In the genomic region with DNA sequence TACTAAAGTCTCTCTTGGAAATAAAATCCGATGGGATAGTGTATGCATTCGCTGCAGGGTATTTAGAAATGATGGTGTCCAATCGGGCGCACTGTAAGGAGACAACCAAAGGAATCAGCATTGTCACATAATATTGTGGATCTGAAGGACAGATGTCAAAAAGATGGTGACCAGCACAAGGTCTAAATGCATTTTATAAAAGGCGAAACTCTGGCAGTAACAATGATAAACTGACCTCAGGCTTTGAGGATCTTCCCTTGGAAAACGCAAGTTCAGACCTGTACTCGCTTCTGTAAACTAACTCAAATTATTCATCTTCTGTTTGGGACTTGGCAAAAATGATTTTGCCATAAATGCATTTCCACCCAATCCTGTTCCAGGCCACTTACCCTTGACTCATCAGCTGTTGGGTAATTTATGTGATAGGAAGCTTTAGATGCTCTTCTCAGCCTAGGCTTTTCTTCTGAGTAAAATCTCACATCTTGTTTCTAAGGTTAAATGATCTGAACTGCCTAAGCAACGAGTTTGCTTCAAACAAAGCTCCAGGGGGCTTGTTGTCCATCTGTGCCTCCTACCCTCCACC, we compare ENCODE assay signal across 21 cellular contexts. TPM values are rescaled to one million over a fixed set of nuclear protein-coding genes. Genes with fewer than 3 reads are reported as not detected.
A peak's percentile ranks its signal among the peaks of the same experiment; 100 is the strongest.
DNase-seq lines count a peak whose midpoint lies in the region; ATAC-seq and TF ChIP-seq lines count a peak whose summit lies in the region.
"Had no signal": no experiment of that assay in that cellular context is flagged by ENCODE, and none has a peak within 500 bp of the region (broad histone marks: within the 10 kb centered on the region; RNA-seq: fewer than 3 reads in every experiment).

No MANE protein-coding gene starts in this region.

- no peak overlapping the region for H3K9ac ChIP-seq in adipocyte (ENCODE audit: low read length)
- H3K9ac ChIP-seq in H9 (ENCODE audit: extremely low read depth, insufficient read length, low read length), result no peak overlapping the region
- H3K9ac ChIP-seq: BLaER1 treated with 17β-estradiol and CSF1 and Interleukin-3, amounts not matched to agents 10 nM and 100 nM had no signal

- DNase-seq in HCEC 1CT (peak; percentile 70), adipocyte (ENCODE audit: low read depth) (peak; percentile 57), fibroblast of gingiva (ENCODE audit: low read depth) (peak; percentile 52), prostate gland (ENCODE audit: low spot score) (no peak), H9 (no peak), HuH-7 (ENCODE audit: low spot score) (no peak)
- DNase-seq: activated CD4-positive, alpha-beta memory T cell treated with anti-CD3 and anti-CD28 coated beads for 36 hours; activated naive CD8-positive, alpha-beta T cell treated with anti-CD3 and anti-CD28 coated beads for 36 hours; activated T-cell treated with anti-CD3 and anti-CD28 coated beads, Interleukin-2, amount 50 U/mL, for 24 hours; DMS 273 treated with DMSO at 0.1 percent for 48 hours; heart left ventricle; NCI-H1048; NCI-H2107; NCI-H748 treated with DMSO at 0.1 percent for 48 hours; nucleus accumbens; transverse colon had no signal

- H3K4ac ChIP-seq in H9 (ENCODE audit: low read depth, low read length), result no peak overlapping the region

- 55% methylated on average over 8 of the region's 8 CpGs for WGBS in prostate gland
- no CpG with 5 or more reads among the region's 8 CpGs for WGBS in H9 (ENCODE audit: extremely low coverage, insufficient read length, low lambda C conversion rate)

- peaks cover 0 to 22% (median 19%) of the 10 kb centered on the region in 3 experiments; a peak in 5 of 7 replicates for H3K36me3 Mint-ChIP-seq in H9 (ENCODE audit: insufficient read depth in 1 of 3, low read depth in 3 of 3)
- H3K36me3 Mint-ChIP-seq in activated T-helper 17 cell treated with anti-CD3 and anti-CD28 coated beads, Interleukin-2, amount 50 U/mL, for 72 hours (ENCODE audit: low read depth), result peaks cover 20% of the 10 kb centered on the region

- TF ChIP-seq CTCF in prostate gland (IDR thresholded peaks at IDR 0.05) (no peak), H9 (conservative IDR thresholded peaks at IDR 0.05) (no peak)

- peak overlapping the region in 1 of 3 experiments; percentile 14; a peak in 2 of 7 replicates for H3K27ac Mint-ChIP-seq in H9
- no peak overlapping the region for H3K27ac Mint-ChIP-seq in activated T-helper 17 cell treated with anti-CD3 and anti-CD28 coated beads, Interleukin-2, amount 50 U/mL, for 72 hours
- H3K27ac Mint-ChIP-seq: activated CD4-positive, alpha-beta memory T cell treated with anti-CD3 and anti-CD28 coated beads for 36 hours; activated naive CD8-positive, alpha-beta T cell treated with anti-CD3 and anti-CD28 coated beads for 36 hours; activated T-cell treated with anti-CD3 and anti-CD28 coated beads, Interleukin-2, amount 50 U/mL, for 24 hours; IgD-negative memory B cell had no signal

- TF ChIP-seq POLR2A in prostate gland (IDR thresholded peaks at IDR 0.05), result no peak

- peaks cover 11 to 17% of the 10 kb centered on the region in 2 experiments for H3K4me1 Mint-ChIP-seq in H9
- H3K4me1 Mint-ChIP-seq in activated T-helper 17 cell treated with anti-CD3 and anti-CD28 coated beads, Interleukin-2, amount 50 U/mL, for 72 hours, result peaks cover 9% of the 10 kb centered on the region

- no peaks in the 10 kb centered on the region for H3K27me3 ChIP-seq in adipocyte (replicated peaks; ENCODE audit: control insufficient read depth, insufficient read depth, low read length)
- no peaks in the 10 kb centered on the region for H3K27me3 ChIP-seq in prostate gland (replicated peaks; ENCODE audit: insufficient read depth)
- H3K27me3 ChIP-seq in H9 (ENCODE audit: insufficient read depth, low read length), result no peaks in the 10 kb centered on the region
- H3K27me3 ChIP-seq: heart left ventricle, transverse colon had no signal

- H2AFZ ChIP-seq in H9 (ENCODE audit: low read length), result no peak overlapping the region

- H3K23ac ChIP-seq in H9 (ENCODE audit: insufficient read length, low read depth, low read length), result no peak overlapping the region

- H3K27ac ChIP-seq in prostate gland (peak overlapping the region; percentile 6 to 7), H9 (ENCODE audit: insufficient read length, low read depth, low read length) (no peak overlapping the region)
- H3K27ac ChIP-seq: heart left ventricle, transverse colon had no signal

- H3K27me3 Mint-ChIP-seq in H9 (ENCODE audit: low read depth), result no peaks in the 10 kb centered on the region
- no peaks in the 10 kb centered on the region for H3K27me3 Mint-ChIP-seq in activated T-helper 17 cell treated with anti-CD3 and anti-CD28 coated beads, Interleukin-2, amount 50 U/mL, for 72 hours
- H3K27me3 Mint-ChIP-seq: activated CD4-positive, alpha-beta memory T cell treated with anti-CD3 and anti-CD28 coated beads for 36 hours; activated naive CD8-positive, alpha-beta T cell treated with anti-CD3 and anti-CD28 coated beads for 36 hours; activated T-cell treated with anti-CD3 and anti-CD28 coated beads, Interleukin-2, amount 50 U/mL, for 24 hours; central memory CD8-positive, alpha-beta T cell; IgD-negative memory B cell had no signal

- H3K36me3 ChIP-seq in adipocyte (ENCODE audit: control insufficient read depth, insufficient read depth, low read length, severe bottlenecking), result no peaks in the 10 kb centered on the region
- no peaks in the 10 kb centered on the region for H3K36me3 ChIP-seq in prostate gland
- H3K36me3 ChIP-seq: BLaER1 treated with 17β-estradiol and CSF1 and Interleukin-3, amounts not matched to agents 10 nM and 100 nM; transverse colon had no signal

- no peak overlapping the region for H3K14ac ChIP-seq in H9 (ENCODE audit: insufficient read depth, low read length)

- H4K5ac ChIP-seq in H9 (ENCODE audit: insufficient read length, low read depth, low read length), result no peak overlapping the region

- H3K9me3 ChIP-seq in adipocyte (ENCODE audit: control insufficient read depth, low read length) (no peaks in the 10 kb centered on the region), prostate gland (no peaks in the 10 kb centered on the region), H9 (ENCODE audit: control insufficient read depth, low read depth, low read length) (no peaks in the 10 kb centered on the region)
- H3K9me3 ChIP-seq: BLaER1 treated with 17β-estradiol and CSF1 and Interleukin-3, amounts not matched to agents 10 nM and 100 nM; heart left ventricle; transverse colon had no signal

- no peak overlapping the region for H3K4me3 Mint-ChIP-seq in H9
- H3K4me3 Mint-ChIP-seq in activated T-helper 17 cell treated with anti-CD3 and anti-CD28 coated beads, Interleukin-2, amount 50 U/mL, for 72 hours, result no peak overlapping the region
- H3K4me3 Mint-ChIP-seq: activated CD4-positive, alpha-beta memory T cell treated with anti-CD3 and anti-CD28 coated beads for 36 hours; activated naive CD8-positive, alpha-beta T cell treated with anti-CD3 and anti-CD28 coated beads for 36 hours; activated T-cell treated with anti-CD3 and anti-CD28 coated beads, Interleukin-2, amount 50 U/mL, for 24 hours; central memory CD8-positive, alpha-beta T cell; IgD-negative memory B cell had no signal

- no peak overlapping the region for H3K18ac ChIP-seq in H9 (ENCODE audit: insufficient read length, low read depth, low read length)

- no peak overlapping the region for H4K91ac ChIP-seq in H9 (ENCODE audit: insufficient read length, low read depth, low read length)

- no peak overlapping the region for H3K56ac ChIP-seq in H9 (ENCODE audit: insufficient read length, low read depth, low read length)

- H3K4me3 ChIP-seq in adipocyte (ENCODE audit: low read length) (no peak overlapping the region), prostate gland (no peak overlapping the region)
- H3K4me3 ChIP-seq: BLaER1 treated with 17β-estradiol and CSF1 and Interleukin-3, amounts not matched to agents 10 nM and 100 nM; heart left ventricle; transverse colon had no signal

- no peak for ATAC-seq in GM19467 (IDR thresholded peaks at IDR 0.05; ENCODE audit: unreplicated experiment)
- no peak for ATAC-seq in activated T-helper 17 cell treated with anti-CD3 and anti-CD28 coated beads, Interleukin-2, amount 50 U/mL, for 72 hours (replicated peaks)
- ATAC-seq: heart left ventricle had no signal

- intact Hi-C loops in prostate gland (cut with DNase I), result loop anchor here (10.0 kb wide), 1 partner anchor 305 kb away; no protein-coding TSS in a partner anchor

- H3K79me1 ChIP-seq in H9 (ENCODE audit: insufficient read depth, low read depth, low read length, poor library complexity, severe bottlenecking), result no peaks in the 10 kb centered on the region

- H3K9me3 Mint-ChIP-seq in H9, result no peaks in the 10 kb centered on the region
- no peaks in the 10 kb centered on the region for H3K9me3 Mint-ChIP-seq in activated T-helper 17 cell treated with anti-CD3 and anti-CD28 coated beads, Interleukin-2, amount 50 U/mL, for 72 hours
- H3K9me3 Mint-ChIP-seq: activated CD4-positive, alpha-beta memory T cell treated with anti-CD3 and anti-CD28 coated beads for 36 hours; activated naive CD8-positive, alpha-beta T cell treated with anti-CD3 and anti-CD28 coated beads for 36 hours; activated T-cell treated with anti-CD3 and anti-CD28 coated beads, Interleukin-2, amount 50 U/mL, for 24 hours; central memory CD8-positive, alpha-beta T cell; IgD-negative memory B cell had no signal

- H2BK120ac ChIP-seq in H9 (ENCODE audit: low read depth, low read length, poor library complexity, severe bottlenecking), result no peak overlapping the region

- H3K79me2 ChIP-seq in H9 (ENCODE audit: insufficient read depth, low read length), result no peaks in the 10 kb centered on the region

- no peak overlapping the region for H4K8ac ChIP-seq in H9 (replicated peaks; ENCODE audit: insufficient read length, low read depth, low read length)

- H2BK12ac ChIP-seq in H9 (ENCODE audit: insufficient read length, low read depth, low read length), result no peak overlapping the region

- H3K4me1 ChIP-seq in adipocyte (ENCODE audit: control insufficient read depth, insufficient read depth, low read length) (peaks cover 10% of the 10 kb centered on the region), prostate gland (replicated peaks) (no peaks in the 10 kb centered on the region), H9 (ENCODE audit: insufficient read depth, low read length) (no peaks in the 10 kb centered on the region)

- no peaks in the 10 kb centered on the region for H3K23me2 ChIP-seq in H9 (ENCODE audit: insufficient read length, low read depth, low read length, poor library complexity, severe bottlenecking)

- no peak overlapping the region for H3K4me2 ChIP-seq in H9 (ENCODE audit: insufficient read depth, insufficient read length, low read length)

- H2BK15ac ChIP-seq in H9 (ENCODE audit: low read depth, low read length), result no peak overlapping the region

- no peak overlapping the region for H3T11ph ChIP-seq in H9 (ENCODE audit: low read length)

- no peak overlapping the region for H2AK5ac ChIP-seq in H9 (ENCODE audit: insufficient read length, low read length)

- H2BK20ac ChIP-seq in H9 (ENCODE audit: low read depth, low read length, poor library complexity, severe bottlenecking), result no peak overlapping the region

- H2BK5ac ChIP-seq in H9 (ENCODE audit: insufficient read length, low read length), result no peak overlapping the region

- no peaks in the 10 kb centered on the region for H4K20me1 ChIP-seq in H9 (ENCODE audit: control insufficient read depth, insufficient read depth, insufficient read length)
- H4K20me1 ChIP-seq: BLaER1 treated with 17β-estradiol and CSF1 and Interleukin-3, amounts not matched to agents 10 nM and 100 nM had no signal

RNA-seq across cellular contexts. Expression of gene STPG1, which starts 33.8 kb away (rescaled TPM):
- total RNA-seq in prostate gland, result 10 to 100 TPM in 1 of 2 donors, 1 to 10 TPM in 1; 9.8 to 10.8 TPM
- total RNA-seq in H9 (2021), result 8.3 and 9.5 TPM in 2 replicates
- total RNA-seq in activated T-helper 17 cell treated with anti-CD3 and anti-CD28 coated beads, Interleukin-2, amount 50 U/mL, for 72 hours, result 1 to 10 TPM; 6.5 to 7.0 TPM

RNA-seq across cellular contexts. Expression of gene NIPAL3, which starts 35.8 kb away (rescaled TPM):
- total RNA-seq in prostate gland (100 to 1,000 TPM; 125 to 350 TPM), H9 (2021) (7.7 and 7.9 TPM in 2 replicates)
- 10 to 100 TPM; 30.0 to 38.5 TPM for total RNA-seq in activated T-helper 17 cell treated with anti-CD3 and anti-CD28 coated beads, Interleukin-2, amount 50 U/mL, for 72 hours

Comparison
In these comparisons a context has a peak if more than half of its experiments do, and no peak if none do; other contexts are left out.
1. DNase-seq: peak in HCEC 1CT (single experiment), adipocyte (single experiment) and fibroblast of gingiva (single experiment); none in prostate gland (single experiment), H9 (single experiment) and HuH-7 (single experiment).